Comparison of ENCODE assay signal across 1 cellular context in genomic region chr10:14466256-14466655, GRCh38.
TF ChIP-seq lines count a peak whose summit lies in the region.

No MANE protein-coding gene starts in this region.

TF ChIP-seq in SK-N-SH, 30 proteins besides CTCF, POLR2A, EP300 and RAD21 (continued from another document):
- TF ChIP-seq TAF1 (IDR thresholded peaks at IDR 0.05; ENCODE audit: borderline replicate concordance, low read depth, low read length) (no peak), YY1 (IDR thresholded peaks at IDR 0.05; ENCODE audit: low read depth) (no peak), JUND (IDR thresholded peaks at IDR 0.05) (no peak), EZH2phosphoT487 (IDR thresholded peaks at IDR 0.05; ENCODE audit: borderline replicate concordance, low read depth) (no peak), ZBTB33 (IDR thresholded peaks at IDR 0.05; ENCODE audit: borderline replicate concordance, low read depth) (no peak)
